8 cellular contexts compared by ENCODE assay signal in the genomic region with DNA sequence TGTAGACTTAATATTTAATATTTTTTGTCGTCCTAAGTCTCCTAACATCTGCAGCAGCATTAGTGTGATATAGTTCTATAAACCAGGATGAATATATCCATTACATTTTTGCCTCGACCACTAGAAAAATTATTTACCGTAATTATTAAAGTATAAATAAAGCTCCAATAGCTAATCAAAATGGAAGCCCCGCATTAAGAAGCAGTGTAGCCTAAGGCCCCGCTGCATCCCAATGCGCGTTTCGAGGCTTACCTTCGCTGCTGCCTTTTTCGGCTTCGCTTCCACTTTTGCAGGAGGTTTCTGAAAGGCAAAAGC. TPM values are rescaled to one million over a fixed set of nuclear protein-coding genes. Genes with fewer than 3 reads are reported as not detected.
DNase-seq lines count a peak whose midpoint lies in the region; ATAC-seq and TF ChIP-seq lines count a peak whose summit lies in the region.

No MANE protein-coding gene starts in this region.

- H3K9me3 ChIP-seq in gastrocnemius medialis: no peaks in the 10 kb centered on the region

- no peak for ATAC-seq in gastrocnemius medialis
- ATAC-seq in HG02588 (IDR thresholded peaks at IDR 0.05; ENCODE audit: unreplicated experiment): no peak

- no peak for TF ChIP-seq POLR2A in gastrocnemius medialis (IDR thresholded peaks at IDR 0.05)

- no peak for DNase-seq in activated naive CD4-positive, alpha-beta T cell (lab: John Stamatoyannopoulos, UW)
- peak; percentile 63 for DNase-seq in SW480 (ENCODE audit: low spot score)
- DNase-seq in fibroblast of pulmonary artery (ENCODE audit: low read depth): no peak
- DNase-seq in gastrocnemius medialis: no peak
- DNase-seq in iPS-NIHi11 (ENCODE audit: low spot score): no peak
- no peak for DNase-seq in stimulated activated CD4-positive, alpha-beta T cell treated with anti-CD3 and anti-CD28 coated beads, Interleukin-2, amount 100 ng/mL, for 48 hours

- H3K9me3 Mint-ChIP-seq in activated naive CD4-positive, alpha-beta T cell treated with anti-CD3 and anti-CD28 coated beads, Interleukin-2, amount 50 U/mL, for 24 hours: no peaks in the 10 kb centered on the region

- peaks cover 46% of the 10 kb centered on the region for H3K4me1 Mint-ChIP-seq in activated naive CD4-positive, alpha-beta T cell treated with anti-CD3 and anti-CD28 coated beads, Interleukin-2, amount 50 U/mL, for 24 hours

- H3K36me3 Mint-ChIP-seq in activated naive CD4-positive, alpha-beta T cell treated with anti-CD3 and anti-CD28 coated beads, Interleukin-2, amount 50 U/mL, for 24 hours: peaks cover 20% of the 10 kb centered on the region

- H3K4me3 Mint-ChIP-seq in activated naive CD4-positive, alpha-beta T cell treated with anti-CD3 and anti-CD28 coated beads, Interleukin-2, amount 50 U/mL, for 24 hours: peak overlapping the region; percentile 89

- H3K4me1 ChIP-seq in gastrocnemius medialis: peaks cover 15% of the 10 kb centered on the region in 2 donors

- peak overlapping the region; percentile 77 for H3K4me3 ChIP-seq in fibroblast of pulmonary artery (replicated peaks; ENCODE audit: low read depth, low read length)
- H3K4me3 ChIP-seq in gastrocnemius medialis: peak overlapping the region; percentile 57 to 81 (median 72)

- no peaks in the 10 kb centered on the region for H3K27me3 ChIP-seq in gastrocnemius medialis

- TF ChIP-seq CTCF in fibroblast of pulmonary artery (IDR thresholded peaks at IDR 0.05; ENCODE audit: low read length, missing control alignments): no peak
- no peak for TF ChIP-seq CTCF in gastrocnemius medialis (IDR thresholded peaks at IDR 0.05 in 4 of 5, conservative IDR thresholded peaks at IDR 0.05 in 1 of 5)

- H3K27me3 Mint-ChIP-seq in activated naive CD4-positive, alpha-beta T cell treated with anti-CD3 and anti-CD28 coated beads, Interleukin-2, amount 50 U/mL, for 24 hours: no peaks in the 10 kb centered on the region

- H3K27ac ChIP-seq in gastrocnemius medialis: peak overlapping the region; percentile 79 to 87 (median 82)

- in situ Hi-C loops in gastrocnemius medialis (cut with MboI; ENCODE audit: low sequenced_read_pairs in 4 of 4): no loop called here

- H3K27ac Mint-ChIP-seq in activated naive CD4-positive, alpha-beta T cell treated with anti-CD3 and anti-CD28 coated beads, Interleukin-2, amount 50 U/mL, for 24 hours: peak overlapping the region; percentile 88

- intact Hi-C loops in gastrocnemius medialis (cut with DNase I; ENCODE audit: low total_unique reads): loop anchor here (1.0 kb wide), 2 partner anchors 32 to 35 kb away; partner anchors contain the start of gene BRWD1

- H3K36me3 ChIP-seq in gastrocnemius medialis: peaks cover 0 to 28% of the 10 kb centered on the region in 2 donors

RNA-seq across cellular contexts. Expression of gene HMGN1, which starts 0.9 kb away (rescaled TPM):
- total RNA-seq in gastrocnemius medialis: 10 to 100 TPM in 1 of 4 donors, 1 to 10 TPM in 3; 7.6 to 16.2 (median 9.1) TPM

RNA-seq across cellular contexts. Expression of gene BRWD1, which starts 34.6 kb away (rescaled TPM):
- total RNA-seq in gastrocnemius medialis: 10 to 100 TPM; 42.2 to 65.7 (median 50.4) TPM
